ENCODE assay signal across 17 cellular contexts in the genomic region with DNA sequence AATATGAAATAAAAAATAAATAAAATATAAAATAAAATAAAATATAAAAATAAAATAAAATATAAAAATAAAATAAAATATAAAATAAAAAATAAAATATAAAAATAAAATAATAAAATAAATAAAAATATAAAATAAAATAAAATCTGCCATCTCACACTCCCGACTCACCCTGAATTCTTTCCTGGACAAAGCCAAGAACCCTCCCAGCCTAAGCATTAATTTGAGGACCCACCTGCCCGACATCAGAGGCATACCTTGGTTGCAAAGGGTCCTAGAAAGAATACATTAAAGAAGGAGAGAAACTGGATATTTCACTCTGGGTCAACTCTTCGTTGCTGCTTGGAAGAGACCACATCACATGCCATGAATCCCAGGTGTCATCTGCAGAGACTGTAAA.
DNase-seq lines count a peak whose midpoint lies in the region; ATAC-seq and TF ChIP-seq lines count a peak whose summit lies in the region.
"Had no signal": no experiment of that assay in that cellular context is flagged by ENCODE, and none has a peak within 500 bp of the region (broad histone marks: within the 10 kb centered on the region; RNA-seq: fewer than 3 reads in every experiment).

No MANE protein-coding gene starts in this region.

- no peaks in the 10 kb centered on the region for H3K9me2 ChIP-seq in OCI-LY7 (ENCODE audit: insufficient read depth, low read length)

- H3K27me3 Mint-ChIP-seq in activated CD4-positive, alpha-beta T cell treated with anti-CD3 and anti-CD28 coated beads, Interleukin-2, amount 10 ng/mL, durations not matched to agents 24 days and 14 days, result peaks cover 4% of the 10 kb centered on the region
- peaks cover 20% of the 10 kb centered on the region for H3K27me3 Mint-ChIP-seq in CD4-positive, CD25-positive, alpha-beta regulatory T cell
- H3K27me3 Mint-ChIP-seq in effector memory CD8-positive, alpha-beta T cell, result no peaks in the 10 kb centered on the region

- H3K4me2 ChIP-seq in OCI-LY7 (ENCODE audit: low read length), result no peak overlapping the region
- H3K4me2 ChIP-seq: GM23338, KMS-11, PC-9 had no signal

- CTCF ChIA-PET in OCI-LY7 (lab: Charles Lee; ENCODE audit: unreplicated experiment), result no interaction called here

- no peak for ATAC-seq in CD4-positive, CD25-positive, alpha-beta regulatory T cell (ENCODE audit: low read depth in 2 of 2)
- no peak for ATAC-seq in effector memory CD8-positive, alpha-beta T cell (replicated peaks)
- ATAC-seq in aorta (ENCODE audit: low FRiP score), result no peak
- ATAC-seq: GM23338 had no signal

- H3K4me3 ChIP-seq in CD4-positive, CD25-positive, alpha-beta regulatory T cell (ENCODE audit: low read depth, low read length), result no peak overlapping the region
- H3K4me3 ChIP-seq in OCI-LY7 (ENCODE audit: low read depth, low read length, poor library complexity, severe bottlenecking), result no peak overlapping the region
- no peak overlapping the region for H3K4me3 ChIP-seq in aorta (ENCODE audit: low read length in 2 of 2)
- H3K4me3 ChIP-seq in left ventricle myocardium inferior, result no peak overlapping the region
- H3K4me3 ChIP-seq: GM23338, PC-9 had no signal

- no peaks in the 10 kb centered on the region for H3K27me3 ChIP-seq in CD4-positive, CD25-positive, alpha-beta regulatory T cell (ENCODE audit: control insufficient read depth, insufficient read depth, low read length)
- H3K27me3 ChIP-seq in aorta (ENCODE audit: control insufficient read depth in 1 of 2, insufficient read depth in 2 of 2, low read length in 1 of 2) (no peaks in the 10 kb centered on the region), left ventricle myocardium inferior (ENCODE audit: low read depth) (no peaks in the 10 kb centered on the region)

- peaks cover 6% of the 10 kb centered on the region for H3K4me1 Mint-ChIP-seq in activated CD4-positive, alpha-beta T cell treated with anti-CD3 and anti-CD28 coated beads, Interleukin-2, amount 10 ng/mL, durations not matched to agents 24 days and 14 days
- peaks cover 0 to 6% (median 3%) of the 10 kb centered on the region in 4 donors for H3K4me1 Mint-ChIP-seq in CD4-positive, CD25-positive, alpha-beta regulatory T cell
- H3K4me1 Mint-ChIP-seq in effector memory CD8-positive, alpha-beta T cell (ENCODE audit: low read depth in 2 of 2), result peaks cover 0 to 2% of the 10 kb centered on the region in 2 donors
- H3K4me1 Mint-ChIP-seq: GM23338 had no signal

- H3K27ac ChIP-seq in CD4-positive, CD25-positive, alpha-beta regulatory T cell (ENCODE audit: insufficient read depth, low read length, poor library complexity, severe bottlenecking), result no peak overlapping the region
- no peak overlapping the region for H3K27ac ChIP-seq in OCI-LY7 (ENCODE audit: low read depth, low read length, poor library complexity, severe bottlenecking)
- H3K27ac ChIP-seq in aorta (ENCODE audit: low read depth in 1 of 2, low read length in 2 of 2), result no peak overlapping the region
- H3K27ac ChIP-seq in left ventricle myocardium inferior (replicated peaks), result no peak overlapping the region
- H3K27ac ChIP-seq: KMS-11, PC-9 had no signal

- DNase-seq in activated CD4-positive, alpha-beta T cell treated with anti-CD3 and anti-CD28 coated beads, Interleukin-2, amount 10 ng/mL, durations not matched to agents 24 days and 14 days, result no peak
- no peak for DNase-seq in activated CD4-positive, alpha-beta T cell treated with anti-CD3 and anti-CD28 coated beads, Interleukin-2, amount 50 U/mL, for 1 hour
- DNase-seq in CD4-positive, CD25-positive, alpha-beta regulatory T cell, result no peak
- DNase-seq in OCI-LY7 (ENCODE audit: low spot score) (no peak), COLO668 (lab: John Stamatoyannopoulos, UW; ENCODE audit: unreplicated experiment) (no peak), aorta (no peak), left ventricle myocardium inferior (no peak)
- DNase-seq in effector memory CD8-positive, alpha-beta T cell, result no peak
- DNase-seq: DMS79 treated with DMSO at 0.1 percent for 48 hours, MM.1S, NCI-H1105, NCI-H1694 treated with DMSO at 0.1 percent for 48 hours, NCI-H446, PC-9 had no signal

- H3K79me2 ChIP-seq in OCI-LY7 (ENCODE audit: insufficient read depth, low read depth, low read length), result no peaks in the 10 kb centered on the region

- H3K27ac Mint-ChIP-seq in activated CD4-positive, alpha-beta T cell treated with anti-CD3 and anti-CD28 coated beads, Interleukin-2, amount 10 ng/mL, durations not matched to agents 24 days and 14 days, result peak overlapping the region; percentile 60
- H3K27ac Mint-ChIP-seq in CD4-positive, CD25-positive, alpha-beta regulatory T cell, result peak overlapping the region in 2 of 3 donors; percentile 3 to 80
- peak overlapping the region; percentile 91 to 95 for H3K27ac Mint-ChIP-seq in effector memory CD8-positive, alpha-beta T cell
- H3K27ac Mint-ChIP-seq: GM23338 had no signal

- no TSS peak for BruUV-seq in OCI-LY7 (replicated peaks; lab: Mats Ljungman, UMichigan)

- TF ChIP-seq CTCF in OCI-LY7 (conservative IDR thresholded peaks at IDR 0.05; ENCODE audit: low read length) (no peak), left ventricle myocardium inferior (IDR thresholded peaks at IDR 0.05; ENCODE audit: borderline replicate concordance) (no peak)

- WGBS in aorta, 2 donors, result 92 to 93% methylated on average over 3 of the region's 3 CpGs

- intact Hi-C loops in activated CD4-positive, alpha-beta T cell treated with anti-CD3 and anti-CD28 coated beads, Interleukin-2, amount 10 ng/mL, durations not matched to agents 24 days and 14 days (cut with micrococcal nuclease), result loop anchor here (5.0 to 10.0 kb wide), 4 partner anchors 62 to 507 kb away; no protein-coding TSS in a partner anchor
- intact Hi-C loops in OCI-LY7 (cut with micrococcal nuclease; ENCODE audit: unreplicated experiment) (no loop called here), aorta (cut with DNase I) (no loop called here), left ventricle myocardium inferior (cut with micrococcal nuclease) (no loop called here)

- H3K4me3 Mint-ChIP-seq in activated CD4-positive, alpha-beta T cell treated with anti-CD3 and anti-CD28 coated beads, Interleukin-2, amount 10 ng/mL, durations not matched to agents 24 days and 14 days, result no peak overlapping the region
- peak overlapping the region in 2 of 4 donors; percentile 48 to 50 for H3K4me3 Mint-ChIP-seq in CD4-positive, CD25-positive, alpha-beta regulatory T cell
- peak overlapping the region; percentile 52 to 69 for H3K4me3 Mint-ChIP-seq in effector memory CD8-positive, alpha-beta T cell
- H3K4me3 Mint-ChIP-seq: GM23338 had no signal

- 0 out of 2 replicates have a peak overlapping the region, but pooled peaks have one; percentile 47 for H2AFZ ChIP-seq in OCI-LY7 (ENCODE audit: low read length)
- H2AFZ ChIP-seq: GM23338, PC-9 had no signal

- H4K20me1 ChIP-seq in OCI-LY7 (ENCODE audit: insufficient read depth, low read length), result no peaks in the 10 kb centered on the region

- no peaks in the 10 kb centered on the region for H3K4me1 ChIP-seq in CD4-positive, CD25-positive, alpha-beta regulatory T cell (ENCODE audit: control insufficient read depth, insufficient read depth, low read length, poor library complexity, severe bottlenecking)
- no peaks in the 10 kb centered on the region for H3K4me1 ChIP-seq in OCI-LY7 (ENCODE audit: insufficient read depth, low read length, poor library complexity, severe bottlenecking)
- no peaks in the 10 kb centered on the region for H3K4me1 ChIP-seq in aorta (ENCODE audit: control insufficient read depth in 1 of 2, insufficient read depth in 2 of 2, low read length in 2 of 2)
- H3K4me1 ChIP-seq in left ventricle myocardium inferior, result no peaks in the 10 kb centered on the region

- no peaks in the 10 kb centered on the region for H3K36me3 ChIP-seq in CD4-positive, CD25-positive, alpha-beta regulatory T cell (ENCODE audit: control insufficient read depth, insufficient read depth, low read length)
- H3K36me3 ChIP-seq in OCI-LY7 (ENCODE audit: insufficient read depth, low read length), result no peaks in the 10 kb centered on the region
- no peaks in the 10 kb centered on the region for H3K36me3 ChIP-seq in aorta (ENCODE audit: control insufficient read depth in 1 of 2, insufficient read depth in 2 of 2, low read length in 1 of 2)
- H3K36me3 ChIP-seq in left ventricle myocardium inferior, result no peaks in the 10 kb centered on the region

- H3K36me3 Mint-ChIP-seq in activated CD4-positive, alpha-beta T cell treated with anti-CD3 and anti-CD28 coated beads, Interleukin-2, amount 10 ng/mL, durations not matched to agents 24 days and 14 days (ENCODE audit: low read depth), result no peaks in the 10 kb centered on the region
- peaks cover 3% of the 10 kb centered on the region for H3K36me3 Mint-ChIP-seq in CD4-positive, CD25-positive, alpha-beta regulatory T cell
- H3K36me3 Mint-ChIP-seq in effector memory CD8-positive, alpha-beta T cell (ENCODE audit: insufficient read depth), result peaks cover 26% of the 10 kb centered on the region
- H3K36me3 Mint-ChIP-seq: CD14-positive monocyte had no signal

- peaks cover 18% of the 10 kb centered on the region for H3K9me3 Mint-ChIP-seq in activated CD4-positive, alpha-beta T cell treated with anti-CD3 and anti-CD28 coated beads, Interleukin-2, amount 10 ng/mL, durations not matched to agents 24 days and 14 days
- peaks cover 0 to 15% (median 2%) of the 10 kb centered on the region in 7 donors for H3K9me3 Mint-ChIP-seq in CD4-positive, CD25-positive, alpha-beta regulatory T cell
- peaks cover 8 to 13% of the 10 kb centered on the region in 2 donors for H3K9me3 Mint-ChIP-seq in effector memory CD8-positive, alpha-beta T cell

- H3K9me3 ChIP-seq in CD4-positive, CD25-positive, alpha-beta regulatory T cell (ENCODE audit: control insufficient read depth in 2 of 2, low read length in 2 of 2), result peaks cover 0 to 7% of the 10 kb centered on the region in 2 experiments
- H3K9me3 ChIP-seq in OCI-LY7 (ENCODE audit: low read length) (peaks cover 5% of the 10 kb centered on the region; the same call in 1 of the 2 replicates), aorta (ENCODE audit: control insufficient read depth, low read length) (peaks cover 1% of the 10 kb centered on the region), left ventricle myocardium inferior (replicated peaks) (peaks cover 26% of the 10 kb centered on the region)

- POLR2A ChIA-PET in OCI-LY7 (lab: Charles Lee), result no interaction called here

Comparison
In these comparisons a context has a peak if more than half of its experiments do, and no peak if none do; other contexts are left out.
1. H3K27ac Mint-ChIP-seq: peak in every context shown above with its lines; median percentile 93 in effector memory CD8-positive, alpha-beta T cell; 60 in activated CD4-positive, alpha-beta T cell treated with anti-CD3 and anti-CD28 coated beads, Interleukin-2, amount 10 ng/mL, durations not matched to agents 24 days and 14 days; 42 in CD4-positive, CD25-positive, alpha-beta regulatory T cell.